14 cellular contexts compared by ENCODE assay signal in genomic region chr2:168355110-168355509, GRCh38.
DNase-seq lines count a peak whose midpoint lies in the region; ATAC-seq, FAIRE-seq and TF ChIP-seq lines count a peak whose summit lies in the region.
"Had no signal": no experiment of that assay in that cellular context is flagged by ENCODE, and none has a peak within 500 bp of the region (broad histone marks: within the 10 kb centered on the region; RNA-seq: fewer than 3 reads in every experiment).

No MANE protein-coding gene starts in this region.

- H3K9me3 Mint-ChIP-seq in H9: peaks cover 14 to 18% of the 10 kb centered on the region in 2 experiments

- no peak overlapping the region for H3K18ac ChIP-seq in H9 (ENCODE audit: insufficient read length, low read depth, low read length)
- H3K18ac ChIP-seq in H1 (ENCODE audit: extremely low read depth, low read length): no peak overlapping the region

- H3K14ac ChIP-seq in H9 (ENCODE audit: insufficient read depth, low read length): no peak overlapping the region
- no peak overlapping the region for H3K14ac ChIP-seq in H1 (ENCODE audit: insufficient read length)

- DNase-seq in H9 (no peak), NCI-H345 (lab: John Stamatoyannopoulos, UW) (peak; percentile 86), H1 (ENCODE audit: low read depth in 1 of 2, low spot score in 2 of 2) (no peak), cerebellar nuclear complex (lab: John Stamatoyannopoulos, UW) (no peak), GM19238 (ENCODE audit: insufficient read length, low spot score) (no peak), dorsolateral prefrontal cortex (no peak)
- DNase-seq: activated naive CD4-positive, alpha-beta T cell treated with anti-CD3 and anti-CD28 coated beads for 36 hours; central memory CD4-positive, alpha-beta T cell; stimulated activated CD4-positive, alpha-beta T cell treated with anti-CD3 and anti-CD28 coated beads, Interleukin-12 subunit alpha, Interleukin-12 subunit beta, amount 100 ng/mL, for 4 hours had no signal

- H3K23me2 ChIP-seq in H9 (ENCODE audit: insufficient read length, low read depth, low read length, poor library complexity, severe bottlenecking): no peaks in the 10 kb centered on the region
- no peaks in the 10 kb centered on the region for H3K23me2 ChIP-seq in H1 (ENCODE audit: low read depth, low read length)

- H4K91ac ChIP-seq in H9 (ENCODE audit: insufficient read length, low read depth, low read length): no peak overlapping the region
- H4K91ac ChIP-seq in H1 (replicated peaks; ENCODE audit: insufficient read length, low read length): no peak overlapping the region

- H3K4ac ChIP-seq in H9 (ENCODE audit: low read depth, low read length) (no peak overlapping the region), H1 (replicated peaks; ENCODE audit: insufficient read length, low read depth, low read length) (no peak overlapping the region)

- H2AFZ ChIP-seq in H9 (ENCODE audit: low read length) (no peak overlapping the region), H1 (ENCODE audit: low read length) (peak overlapping the region; percentile 59; the same call in 1 of the 2 replicates)

- H3K4me1 Mint-ChIP-seq in H9: peaks cover 23 to 25% of the 10 kb centered on the region in 2 experiments

- no peaks in the 10 kb centered on the region for H4K20me1 ChIP-seq in BLaER1
- no peaks in the 10 kb centered on the region for H4K20me1 ChIP-seq in H9 (ENCODE audit: control insufficient read depth, insufficient read depth, insufficient read length)
- H4K20me1 ChIP-seq in H1 (replicated peaks in 1 of 2; ENCODE audit: control insufficient read depth in 1 of 2, insufficient read depth in 2 of 2, low read length in 2 of 2): no peaks in the 10 kb centered on the region

- H2AK5ac ChIP-seq in H9 (ENCODE audit: insufficient read length, low read length) (no peak overlapping the region), H1 (ENCODE audit: low read depth, low read length) (no peak overlapping the region)

- H3K4me1 ChIP-seq in BLaER1 (peaks cover 13% of the 10 kb centered on the region), H9 (ENCODE audit: insufficient read depth, low read length) (peaks cover 8% of the 10 kb centered on the region; the same call in 1 of the 2 replicates), H1 (replicated peaks in 1 of 4; ENCODE audit: control insufficient read depth in 3 of 4, insufficient read depth in 4 of 4, low read length in 3 of 4) (peaks cover 0 to 10% (median 2%) of the 10 kb centered on the region in 4 experiments; a peak in 4 of 7 replicates)

- intact Hi-C loops in dorsolateral prefrontal cortex (cut with DNase I): no loop called here

- H3K79me1 ChIP-seq in H9 (ENCODE audit: insufficient read depth, low read depth, low read length, poor library complexity, severe bottlenecking) (no peaks in the 10 kb centered on the region), H1 (ENCODE audit: low read depth, low read length) (no peaks in the 10 kb centered on the region)

- H2BK12ac ChIP-seq in H9 (ENCODE audit: insufficient read length, low read depth, low read length): no peak overlapping the region
- no peak overlapping the region; the same call in 1 of the 2 replicates for H2BK12ac ChIP-seq in H1 (ENCODE audit: low read depth, low read length)

- H3K56ac ChIP-seq in H9 (ENCODE audit: insufficient read length, low read depth, low read length) (no peak overlapping the region), H1 (replicated peaks; ENCODE audit: insufficient read length, low read depth, low read length) (no peak overlapping the region)

- TF ChIP-seq RAD21 in H1 (IDR thresholded peaks at IDR 0.05 in 1 of 2, conservative IDR thresholded peaks at IDR 0.05 in 1 of 2; ENCODE audit: low read depth in 2 of 2, low read length in 2 of 2): no peak

- no peak overlapping the region for H2BK5ac ChIP-seq in H9 (ENCODE audit: insufficient read length, low read length)
- no peak overlapping the region; the same call in 1 of the 2 replicates for H2BK5ac ChIP-seq in H1 (ENCODE audit: low read depth, low read length)

- H2BK120ac ChIP-seq in H9 (ENCODE audit: low read depth, low read length, poor library complexity, severe bottlenecking) (no peak overlapping the region), H1 (replicated peaks; ENCODE audit: low read depth, low read length) (no peak overlapping the region)

- CTCF ChIA-PET in H1 (lab: Charles Lee; ENCODE audit: partially characterized antibody): interaction anchor here (2.1 kb wide), 1 partner anchor 8 kb away, joined by 6 read pairs; no protein-coding TSS in a partner anchor

- H3K27ac Mint-ChIP-seq in H9: peak overlapping the region; percentile 13 to 39 (median 29); a peak in 6 of 7 replicates
- H3K27ac Mint-ChIP-seq: activated naive CD4-positive, alpha-beta T cell treated with anti-CD3 and anti-CD28 coated beads for 36 hours had no signal

- H3K4me3 ChIP-seq in BLaER1: no peak overlapping the region
- no peak overlapping the region for H3K4me3 ChIP-seq in H1 (ENCODE audit: extremely low read depth in 1 of 4, insufficient read depth in 2 of 4, low read depth in 3 of 4, low read length in 4 of 4)
- H3K4me3 ChIP-seq in dorsolateral prefrontal cortex: no peak overlapping the region

- TF ChIP-seq CTCF in H9 (conservative IDR thresholded peaks at IDR 0.05) (no peak), H1 (IDR thresholded peaks at IDR 0.05; ENCODE audit: control extremely low read depth in 1 of 3, insufficient read depth in 1 of 3, low read depth in 1 of 3, low read length in 3 of 3) (no peak), dorsolateral prefrontal cortex (IDR thresholded peaks at IDR 0.05 in 54 of 56, conservative IDR thresholded peaks at IDR 0.05 in 2 of 56; ENCODE audit: low read depth in 1 of 56, partially characterized antibody in 56 of 56) (no peak)

- H3K27me3 ChIP-seq in BLaER1: no peaks in the 10 kb centered on the region
- no peaks in the 10 kb centered on the region for H3K27me3 ChIP-seq in H9 (ENCODE audit: insufficient read depth, low read length)
- no peaks in the 10 kb centered on the region for H3K27me3 ChIP-seq in H1 (replicated peaks in 1 of 4; ENCODE audit: control insufficient read depth in 3 of 4, extremely low read depth in 1 of 4, insufficient read depth in 3 of 4, low read length in 3 of 4)
- H3K27me3 ChIP-seq in dorsolateral prefrontal cortex: no peaks in the 10 kb centered on the region

- H3K9me3 ChIP-seq in BLaER1: peaks cover 9% of the 10 kb centered on the region; the same call in 1 of the 2 replicates
- H3K9me3 ChIP-seq in H9 (ENCODE audit: control insufficient read depth, low read depth, low read length): no peaks in the 10 kb centered on the region
- peaks cover 3 to 10% of the 10 kb centered on the region in 2 experiments; a peak in 3 of 4 replicates for H3K9me3 ChIP-seq in H1 (ENCODE audit: insufficient read depth in 2 of 2, low read depth in 1 of 2, low read length in 1 of 2)

- H3K79me2 ChIP-seq in H9 (ENCODE audit: insufficient read depth, low read length): no peaks in the 10 kb centered on the region
- no peaks in the 10 kb centered on the region for H3K79me2 ChIP-seq in H1 (ENCODE audit: control insufficient read depth in 1 of 2, insufficient read depth in 2 of 2, low read length in 2 of 2)

- H3K9ac ChIP-seq in BLaER1 (no peak overlapping the region), H9 (ENCODE audit: extremely low read depth, insufficient read length, low read length) (no peak overlapping the region), H1 (replicated peaks in 1 of 4; ENCODE audit: extremely low read depth in 1 of 4, low read depth in 3 of 4, low read length in 3 of 4) (no peak overlapping the region)

- no peak overlapping the region for H2BK15ac ChIP-seq in H9 (ENCODE audit: low read depth, low read length)
- H2BK15ac ChIP-seq in H1 (ENCODE audit: low read length): no peak overlapping the region

- no peak overlapping the region for H3K4me3 Mint-ChIP-seq in H9
- H3K4me3 Mint-ChIP-seq: activated naive CD4-positive, alpha-beta T cell treated with anti-CD3 and anti-CD28 coated beads for 36 hours had no signal

- H3T11ph ChIP-seq in H9 (ENCODE audit: low read length): no peak overlapping the region

- H3K4me2 ChIP-seq in BLaER1 (peak overlapping the region; percentile 45), H9 (ENCODE audit: insufficient read depth, insufficient read length, low read length) (no peak overlapping the region), H1 (ENCODE audit: insufficient read depth in 1 of 2, low read depth in 2 of 2, low read length in 2 of 2) (0 out of 4 replicates have a peak overlapping the region, but pooled peaks of 1 of the 2 experiments have one; percentile 32)

- no CpG with 5 or more reads among the region's 2 CpGs for WGBS in H9 (ENCODE audit: extremely low coverage, insufficient read length, low lambda C conversion rate)
- WGBS in H1 (ENCODE audit: extremely low coverage in 1 of 2, insufficient coverage in 1 of 2, insufficient read length in 1 of 2, insufficient replicate concordance in 2 of 2, low coverage in 1 of 2, low lambda C conversion rate in 2 of 2, missing lambda C conversion rate in 1 of 2), 2 experiments: 78% methylated on average over 2 of the region's 2 CpGs; no CpG with 5 or more reads in 1 of the 2 experiments

- H4K5ac ChIP-seq in H9 (ENCODE audit: insufficient read length, low read depth, low read length): no peak overlapping the region
- H4K5ac ChIP-seq in H1 (ENCODE audit: insufficient read length, low read depth, low read length): no peak overlapping the region

- H3K23ac ChIP-seq in H9 (ENCODE audit: insufficient read length, low read depth, low read length): no peak overlapping the region
- H3K23ac ChIP-seq in H1 (ENCODE audit: insufficient read length): no peak overlapping the region

- H4K8ac ChIP-seq in H9 (replicated peaks; ENCODE audit: insufficient read length, low read depth, low read length): no peak overlapping the region
- H4K8ac ChIP-seq in H1 (ENCODE audit: extremely low read depth, insufficient read depth, low read length): no peak overlapping the region; the same call in 1 of the 2 replicates

- no peak for ATAC-seq in GM18867 (IDR thresholded peaks at IDR 0.05; ENCODE audit: unreplicated experiment)

- H2BK20ac ChIP-seq in H9 (ENCODE audit: low read depth, low read length, poor library complexity, severe bottlenecking) (no peak overlapping the region), H1 (ENCODE audit: low read length) (no peak overlapping the region)

- no peak for FAIRE-seq in H1 (lab: Jason Lieb, UNC)
- FAIRE-seq: islet of Langerhans had no signal

- POLR2A ChIA-PET in H1 (lab: Charles Lee; ENCODE audit: partially characterized antibody): interaction anchor here (1.2 kb wide), 1 partner anchor 447 kb away, joined by 3 read pairs; no protein-coding TSS in a partner anchor

- TF ChIP-seq EP300 in H1 (IDR thresholded peaks at IDR 0.05; ENCODE audit: borderline replicate concordance in 1 of 2, low read depth in 2 of 2, low read length in 2 of 2): no peak

- H3K36me3 ChIP-seq in BLaER1 (no peaks in the 10 kb centered on the region), H1 (ENCODE audit: control insufficient read depth in 2 of 4, insufficient read depth in 4 of 4, low read length in 3 of 4) (0 out of 8 replicates have a peak, but pooled peaks cover 0 to 3% (median 0%) of the 10 kb centered on the region in 4 experiments)

- no peak overlapping the region for H3K27ac ChIP-seq in BLaER1
- H3K27ac ChIP-seq in H9 (ENCODE audit: insufficient read length, low read depth, low read length): no peak overlapping the region
- no peak overlapping the region for H3K27ac ChIP-seq in H1 (ENCODE audit: low read depth, low read length)
- H3K27ac ChIP-seq in dorsolateral prefrontal cortex: peak overlapping the region in 12 of 59 donors; percentile 5 to 84 (median 32)
- H3K27ac ChIP-seq: VCaP had no signal

- no peak for TF ChIP-seq POLR2A in H1 (IDR thresholded peaks at IDR 0.05; ENCODE audit: control extremely low read depth in 1 of 2, low read depth in 2 of 2, low read length in 2 of 2)

- H3K36me3 Mint-ChIP-seq in H9 (ENCODE audit: insufficient read depth in 1 of 3, low read depth in 3 of 3): peaks cover 8 to 14% (median 10%) of the 10 kb centered on the region in 3 experiments

- H3K27me3 Mint-ChIP-seq in H9 (ENCODE audit: low read depth): no peaks in the 10 kb centered on the region
- H3K27me3 Mint-ChIP-seq: progenitor cell of endocrine pancreas had no signal
